ENCODE assay signal across 24 cellular contexts in genomic region chr17:19329839-19330238, GRCh38. TPM values are rescaled to one million over a fixed set of nuclear protein-coding genes. Genes with fewer than 3 reads are reported as not detected.
"Had no signal": no experiment of that assay in that cellular context is flagged by ENCODE, and none has a peak within 500 bp of the region (broad histone marks: within the 10 kb centered on the region; RNA-seq: fewer than 3 reads in every experiment).

No MANE protein-coding gene starts in this region.

- H3K4me3 Mint-ChIP-seq: activated CD8-positive, alpha-beta memory T cell treated with anti-CD3 and anti-CD28 coated beads, Interleukin-2, amount 10 ng/mL, durations not matched to agents 7 days and 5 days; activated CD8-positive, alpha-beta T cell treated with anti-CD3 and anti-CD28 coated beads for 36 hours; activated naive CD4-positive, alpha-beta T cell treated with anti-CD3 and anti-CD28 coated beads, Interleukin-2, amount 10 ng/mL, durations not matched to agents 7 days and 5 days; brain; effector memory CD8-positive, alpha-beta T cell; mesothelial cell of epicardium; naive thymus-derived CD8-positive, alpha-beta T cell had no signal

- H3K4me1 Mint-ChIP-seq: activated naive CD4-positive, alpha-beta T cell treated with anti-CD3 and anti-CD28 coated beads, Interleukin-2, amount 10 ng/mL, durations not matched to agents 7 days and 5 days; naive thymus-derived CD8-positive, alpha-beta T cell had no signal

- FAIRE-seq: colon, endothelial cell of umbilical vein, kidney had no signal

- H3K27me3 Mint-ChIP-seq: activated CD8-positive, alpha-beta T cell treated with anti-CD3 and anti-CD28 coated beads for 36 hours; effector memory CD8-positive, alpha-beta T cell had no signal

- H3K9me3 Mint-ChIP-seq: effector memory CD8-positive, alpha-beta T cell had no signal

- H3K27ac Mint-ChIP-seq: activated CD8-positive, alpha-beta memory T cell treated with anti-CD3 and anti-CD28 coated beads, Interleukin-2, amount 10 ng/mL, durations not matched to agents 7 days and 5 days; activated CD8-positive, alpha-beta T cell treated with anti-CD3 and anti-CD28 coated beads for 36 hours; activated naive CD4-positive, alpha-beta T cell treated with anti-CD3 and anti-CD28 coated beads, Interleukin-2, amount 10 ng/mL, durations not matched to agents 7 days and 5 days had no signal

- ATAC-seq: activated CD8-positive, alpha-beta memory T cell treated with anti-CD3 and anti-CD28 coated beads, Interleukin-2, amount 10 ng/mL, durations not matched to agents 7 days and 5 days; activated CD8-positive, alpha-beta T cell treated with anti-CD3 and anti-CD28 coated beads for 36 hours; effector memory CD8-positive, alpha-beta T cell; esophagus mucosa; left lung; naive thymus-derived CD8-positive, alpha-beta T cell had no signal

- DNase-seq: activated CD4-positive, alpha-beta T cell treated with anti-CD3 and anti-CD28 coated beads for 4 hours; activated CD4-positive, CD25-positive, alpha-beta regulatory T cell; activated CD8-positive, alpha-beta memory T cell treated with anti-CD3 and anti-CD28 coated beads, Interleukin-2, amount 10 ng/mL, durations not matched to agents 7 days and 5 days; activated CD8-positive, alpha-beta T cell treated with anti-CD3 and anti-CD28 coated beads for 36 hours; activated naive CD4-positive, alpha-beta T cell treated with anti-CD3 and anti-CD28 coated beads, Interleukin-2, amount 10 ng/mL, durations not matched to agents 7 days and 5 days; activated T-cell treated with anti-CD3 and anti-CD28 coated beads for 4 hours; central memory CD4-positive, alpha-beta T cell; effector memory CD8-positive, alpha-beta T cell; foreskin melanocyte; kidney; stimulated activated CD4-positive, alpha-beta T cell treated with anti-CD3 and anti-CD28 coated beads, Interleukin-2, amount 100 ng/mL, for 48 hours; stimulated activated CD8-positive, alpha-beta memory T cell treated with anti-CD3 and anti-CD28 coated beads, Interleukin-4, amount 100 ng/mL, for 48 hours; stimulated activated naive CD4-positive, alpha-beta T cell; T-helper 9 cell; testis; trophoblast cell had no signal

- H3K36me3 Mint-ChIP-seq: activated naive CD4-positive, alpha-beta T cell treated with anti-CD3 and anti-CD28 coated beads, Interleukin-2, amount 10 ng/mL, durations not matched to agents 7 days and 5 days had no signal

RNA-seq across cellular contexts. Expression of gene MFAP4, which starts 57.2 kb away (rescaled TPM):
- total RNA-seq: activated CD8-positive, alpha-beta memory T cell treated with anti-CD3 and anti-CD28 coated beads, Interleukin-2, amount 10 ng/mL, durations not matched to agents 7 days and 5 days; endothelial cell of umbilical vein; naive thymus-derived CD8-positive, alpha-beta T cell; T-helper 1 cell treated with Interleukin-12 subunit alpha and Interleukin-12 subunit beta and Interleukin-4 antibody, amounts not matched to agents 30 ng/mL and 1 ng/mL, for 36 hours had no signal
